Comparison of ENCODE assay signal across 22 cellular contexts in the genomic region with DNA sequence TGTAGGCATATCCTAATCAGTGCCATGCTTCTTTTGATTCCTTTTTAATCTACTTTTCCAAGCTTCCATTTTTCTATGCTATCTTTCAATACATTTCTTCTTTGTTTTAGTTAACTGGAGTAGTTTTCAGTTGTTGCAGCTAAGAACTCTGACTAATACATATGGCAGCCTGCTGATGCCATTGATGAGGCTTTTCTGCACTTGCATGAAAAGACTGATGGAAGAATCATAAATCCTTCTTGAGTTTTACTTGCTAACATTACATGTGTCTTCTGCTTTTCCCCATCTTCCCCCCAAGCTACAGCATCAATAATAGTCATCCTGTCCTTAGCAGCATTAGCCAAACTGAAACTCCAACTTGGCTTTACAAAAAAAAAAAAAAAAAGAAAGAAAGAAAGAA.
DNase-seq lines count a peak whose midpoint lies in the region; TF ChIP-seq lines count a peak whose summit lies in the region.
"Had no signal": no experiment of that assay in that cellular context is flagged by ENCODE, and none has a peak within 500 bp of the region (broad histone marks: within the 10 kb centered on the region; RNA-seq: fewer than 3 reads in every experiment).

No MANE protein-coding gene starts in this region.

- no peaks in the 10 kb centered on the region for H3K9me3 Mint-ChIP-seq in chondrocyte (ENCODE audit: low read depth)

- H3K9me3 ChIP-seq in SK-N-SH, result no peaks in the 10 kb centered on the region
- H3K9me3 ChIP-seq: Peyer's patch had no signal

- H3K36me3 ChIP-seq in SK-N-SH (replicated peaks in 1 of 2; ENCODE audit: control insufficient read depth in 1 of 2, insufficient read depth in 2 of 2, low read length in 1 of 2), result no peaks in the 10 kb centered on the region
- H3K36me3 ChIP-seq: Peyer's patch had no signal

- H3K27ac ChIP-seq in SK-N-SH (ENCODE audit: low read depth in 2 of 2, low read length in 1 of 2), result peak overlapping the region in 1 of 2 experiments; percentile 8; a peak in 1 of 4 replicates
- H3K27ac ChIP-seq: HL-60, Peyer's patch had no signal

- no peak overlapping the region for H3K4me2 ChIP-seq in SK-N-SH

- H3K27me3 Mint-ChIP-seq in chondrocyte (ENCODE audit: low read depth), result no peaks in the 10 kb centered on the region

- no peaks in the 10 kb centered on the region for H3K9me2 ChIP-seq in SK-N-SH

- TF ChIP-seq CTCF in SK-N-SH (IDR thresholded peaks at IDR 0.05), result no peak
- no peak for TF ChIP-seq CTCF in choroid plexus epithelial cell (conservative IDR thresholded peaks at IDR 0.05; ENCODE audit: low read depth, low read length)
- TF ChIP-seq CTCF in chondrocyte (IDR thresholded peaks at IDR 0.05), result no peak

- no peak for TF ChIP-seq RAD21 in SK-N-SH (IDR thresholded peaks at IDR 0.05; ENCODE audit: low read length)

- H3K4me1 Mint-ChIP-seq in chondrocyte (ENCODE audit: low read depth), result no peaks in the 10 kb centered on the region

- H4K20me1 ChIP-seq in SK-N-SH (ENCODE audit: insufficient read depth), result no peaks in the 10 kb centered on the region

- no peak overlapping the region for H3K4me3 Mint-ChIP-seq in chondrocyte (ENCODE audit: unreplicated experiment)
- H3K4me3 Mint-ChIP-seq: CD8-positive, alpha-beta T cell had no signal

- no peak overlapping the region for H3K27ac Mint-ChIP-seq in chondrocyte (ENCODE audit: unreplicated experiment)
- H3K27ac Mint-ChIP-seq: CD8-positive, alpha-beta T cell had no signal

- H3K4me3 ChIP-seq in SK-N-SH (ENCODE audit: low read depth in 2 of 2, low read length in 1 of 2), result no peak overlapping the region
- no peak overlapping the region for H3K4me3 ChIP-seq in choroid plexus epithelial cell (ENCODE audit: low read depth, low read length)
- H3K4me3 ChIP-seq: Peyer's patch had no signal

- H3K9ac ChIP-seq in SK-N-SH, result no peak overlapping the region

- H3F3A ChIP-seq in SK-N-SH (replicated peaks; ENCODE audit: insufficient read depth), result no peaks in the 10 kb centered on the region

- no peaks in the 10 kb centered on the region for H3K36me3 Mint-ChIP-seq in chondrocyte (ENCODE audit: low read depth)
- H3K36me3 Mint-ChIP-seq: CD8-positive, alpha-beta T cell had no signal

- no peaks in the 10 kb centered on the region for H3K27me3 ChIP-seq in SK-N-SH (ENCODE audit: insufficient read depth)
- H3K27me3 ChIP-seq: Peyer's patch had no signal

- CTCF ChIA-PET in SK-N-SH (lab: Yijun Ruan, JAX), result no interaction called here

- POLR2A ChIA-PET in SK-N-SH (lab: Yijun Ruan, JAX), result no interaction called here

- 0 out of 2 replicates have a peak overlapping the region, but pooled peaks have one; percentile 35 for H2AFZ ChIP-seq in SK-N-SH (ENCODE audit: low read depth)

- no peaks in the 10 kb centered on the region for H3K79me2 ChIP-seq in SK-N-SH (ENCODE audit: insufficient read depth)

- DNase-seq in EH (ENCODE audit: low read depth), result peak; percentile 31
- no peak for DNase-seq in SK-N-SH
- peak; percentile 21 for DNase-seq in choroid plexus epithelial cell (ENCODE audit: low read depth)
- peak; percentile 4 for DNase-seq in kidney tubule cell (ENCODE audit: low spot score)
- no peak for DNase-seq in chondrocyte (ENCODE audit: low spot score)
- no peak for DNase-seq in NCI-H2227 treated with DMSO at 0.1 percent for 48 hours (lab: John Stamatoyannopoulos, UW)
- DNase-seq in activated CD4-positive, alpha-beta T cell treated with anti-CD3 and anti-CD28 coated beads for 48 hours, result no peak
- DNase-seq: 8988T; AML-193; C1 segment of cervical spinal cord; Calu3; CD8-positive, alpha-beta T cell; GF-D8; KG1; NCI-H1092; NCI-H1436; NCI-H187 treated with DMSO at 0.1 percent for 48 hours; NCI-H345; NCI-H524; NCI-H774; Peyer's patch had no signal

- TF ChIP-seq EP300 in SK-N-SH (IDR thresholded peaks at IDR 0.05; ENCODE audit: borderline replicate concordance in 1 of 2, low read depth in 1 of 2, low read length in 1 of 2), result no peak

- peaks cover 0 to 34% of the 10 kb centered on the region in 2 experiments; a peak in 2 of 4 replicates for H3K4me1 ChIP-seq in SK-N-SH (ENCODE audit: control insufficient read depth in 1 of 2, insufficient read depth in 2 of 2, low read depth in 1 of 2, low read length in 1 of 2)
- H3K4me1 ChIP-seq: Peyer's patch had no signal

TF ChIP-seq in SK-N-SH, 30 proteins besides CTCF, POLR2A, EP300 and RAD21:
- TF ChIP-seq JUND (IDR thresholded peaks at IDR 0.05), result no peak
- TF ChIP-seq, protein P1, sequence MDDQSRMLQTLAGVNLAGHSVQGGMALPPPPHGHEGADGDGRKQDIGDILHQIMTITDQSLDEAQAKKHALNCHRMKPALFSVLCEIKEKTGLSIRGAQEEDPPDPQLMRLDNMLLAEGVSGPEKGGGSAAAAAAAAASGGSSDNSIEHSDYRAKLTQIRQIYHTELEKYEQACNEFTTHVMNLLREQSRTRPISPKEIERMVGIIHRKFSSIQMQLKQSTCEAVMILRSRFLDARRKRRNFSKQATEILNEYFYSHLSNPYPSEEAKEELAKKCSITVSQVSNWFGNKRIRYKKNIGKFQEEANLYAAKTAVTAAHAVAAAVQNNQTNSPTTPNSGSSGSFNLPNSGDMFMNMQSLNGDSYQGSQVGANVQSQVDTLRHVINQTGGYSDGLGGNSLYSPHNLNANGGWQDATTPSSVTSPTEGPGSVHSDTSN (IDR thresholded peaks at IDR 0.05), result peak; percentile 20; the same call in 1 of the 2 replicates

Comparison
In these comparisons a context has a peak if more than half of its experiments do, and no peak if none do; other contexts are left out.
1. DNase-seq: peak in EH (single experiment), choroid plexus epithelial cell (single experiment) and kidney tubule cell (single experiment); none in SK-N-SH (single experiment), chondrocyte (single experiment), NCI-H2227 treated with DMSO at 0.1 percent for 48 hours (single experiment) and activated CD4-positive, alpha-beta T cell treated with anti-CD3 and anti-CD28 coated beads for 48 hours (single experiment).